In the genomic region with DNA sequence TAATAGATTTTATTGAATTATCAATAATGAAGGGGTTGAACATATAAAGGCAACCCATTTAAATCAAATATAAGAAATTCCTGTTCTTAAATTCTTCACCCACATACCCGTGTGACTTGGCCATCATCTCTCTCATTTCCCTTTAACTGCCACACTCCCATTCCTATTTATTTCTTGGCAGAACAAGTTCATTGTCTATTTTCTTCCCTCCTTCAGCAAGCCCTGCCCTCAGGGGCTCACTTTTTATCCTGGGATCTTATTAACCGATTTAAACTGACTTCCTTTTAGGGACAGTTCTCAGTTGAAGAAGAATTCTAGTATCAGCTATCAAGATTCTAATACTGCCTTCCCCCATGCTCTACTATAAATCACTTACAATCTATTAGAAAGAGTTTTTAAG, we compare ENCODE assay signal across 24 cellular contexts.
"Had no signal": no experiment of that assay in that cellular context is flagged by ENCODE, and none has a peak within 500 bp of the region (broad histone marks: within the 10 kb centered on the region; RNA-seq: fewer than 3 reads in every experiment).

No MANE protein-coding gene starts in this region.

- H3K27me3 Mint-ChIP-seq: dendritic cell treated with granulocyte-macrophage colony-stimulating factor and Interleukin-4, amounts not matched to agents 40 ng/mL and 50 ng/mL, for 4 days had no signal

- H3K4me3 ChIP-seq: colonic mucosa, coronary artery, dorsolateral prefrontal cortex, esophagus muscularis mucosa, esophagus squamous epithelium, gastrocnemius medialis, gastroesophageal sphincter, heart left ventricle, heart right ventricle had no signal

- H3K4me1 ChIP-seq: colonic mucosa, esophagus muscularis mucosa, esophagus squamous epithelium, foreskin keratinocyte, gastrocnemius medialis, gastroesophageal sphincter, heart left ventricle, heart right ventricle had no signal

- DNase-seq: colonic mucosa; cortex of kidney; dermis blood vessel endothelial cell; dorsolateral prefrontal cortex; effector CD4-positive, alpha-beta T cell; effector CD8-positive, alpha-beta T cell; effector memory CD4-positive, alpha-beta T cell; effector memory CD8-positive, alpha-beta T cell; endodermal cell; erythroblast; esophagus squamous epithelium; foreskin fibroblast; foreskin keratinocyte; gastrocnemius medialis; glutamatergic neuron; head of caudate nucleus; heart left ventricle; heart right ventricle had no signal

- H3K9me3 ChIP-seq: colonic mucosa, esophagus squamous epithelium, gastrocnemius medialis, gastroesophageal sphincter, heart right ventricle had no signal

- H3K36me3 ChIP-seq: colonic mucosa, esophagus muscularis mucosa, esophagus squamous epithelium, gastrocnemius medialis, gastroesophageal sphincter, heart left ventricle, heart right ventricle had no signal

- H3K27me3 ChIP-seq: colonic mucosa, dorsolateral prefrontal cortex, esophagus muscularis mucosa, gastrocnemius medialis, heart left ventricle had no signal

- H3K9me3 Mint-ChIP-seq: dendritic cell treated with granulocyte-macrophage colony-stimulating factor and Interleukin-4, amounts not matched to agents 40 ng/mL and 50 ng/mL, for 4 days; effector memory CD8-positive, alpha-beta T cell; endodermal cell had no signal

- H3K4me1 Mint-ChIP-seq: endodermal cell had no signal

- H3K27ac ChIP-seq: colonic mucosa, coronary artery, dorsolateral prefrontal cortex, epithelial cell of prostate, esophagus muscularis mucosa, esophagus squamous epithelium, foreskin keratinocyte, gastrocnemius medialis, gastroesophageal sphincter, heart left ventricle, heart right ventricle had no signal

- H3K27ac Mint-ChIP-seq: dendritic cell treated with granulocyte-macrophage colony-stimulating factor and Interleukin-4, amounts not matched to agents 40 ng/mL and 50 ng/mL, for 4 days; effector memory CD8-positive, alpha-beta T cell; endodermal cell had no signal

- H3K4me3 Mint-ChIP-seq: dendritic cell treated with granulocyte-macrophage colony-stimulating factor and Interleukin-4, amounts not matched to agents 40 ng/mL and 50 ng/mL, for 4 days; effector memory CD8-positive, alpha-beta T cell; endodermal cell had no signal

- ATAC-seq: effector memory CD8-positive, alpha-beta T cell; esophagus mucosa; foreskin keratinocyte; gastrocnemius medialis; gastroesophageal sphincter; heart left ventricle; heart right ventricle had no signal
